In genomic region chr9:126482361-126483044, GRCh38 we compare ENCODE assay signal across 12 cellular contexts.
A peak's percentile ranks its signal among the peaks of the same experiment; 100 is the strongest.
DNase-seq lines count a peak whose midpoint lies in the region; ATAC-seq and TF ChIP-seq lines count a peak whose summit lies in the region.
"Had no signal": no experiment of that assay in that cellular context is flagged by ENCODE, and none has a peak within 500 bp of the region (broad histone marks: within the 10 kb centered on the region; RNA-seq: fewer than 3 reads in every experiment).

No MANE protein-coding gene starts in this region.

- H3K27me3 ChIP-seq in BLaER1 treated with 17β-estradiol and CSF1 and Interleukin-3, amounts not matched to agents 10 nM and 100 nM: peaks cover 0 to 5% (median 0%) of the 10 kb centered on the region in 11 experiments; a peak in 1 of 22 replicates
- H3K27me3 ChIP-seq in right cardiac atrium (ENCODE audit: control insufficient read depth, insufficient read depth) (no peaks in the 10 kb centered on the region), body of pancreas (no peaks in the 10 kb centered on the region)

- peaks cover 41 to 76% (median 60%) of the 10 kb centered on the region in 10 experiments for H3K4me1 ChIP-seq in BLaER1 treated with 17β-estradiol and CSF1 and Interleukin-3, amounts not matched to agents 10 nM and 100 nM
- H3K4me1 ChIP-seq in right cardiac atrium (ENCODE audit: control insufficient read depth, insufficient read depth, low read length) (no peaks in the 10 kb centered on the region), body of pancreas (no peaks in the 10 kb centered on the region)

- peaks cover 0 to 9% (median 2%) of the 10 kb centered on the region in 11 experiments; a peak in 5 of 22 replicates for H3K36me3 ChIP-seq in BLaER1 treated with 17β-estradiol and CSF1 and Interleukin-3, amounts not matched to agents 10 nM and 100 nM
- H3K36me3 ChIP-seq in body of pancreas (replicated peaks in 1 of 2; ENCODE audit: insufficient read depth in 1 of 2, low read depth in 2 of 2): no peaks in the 10 kb centered on the region

- no peak overlapping the region for H3K4me3 ChIP-seq in BLaER1 treated with 17β-estradiol and CSF1 and Interleukin-3, amounts not matched to agents 10 nM and 100 nM
- H3K4me3 ChIP-seq in astrocyte of the cerebellum (ENCODE audit: low read depth, low read length) (peak overlapping the region; percentile 7), right cardiac atrium (ENCODE audit: low read length) (no peak overlapping the region), body of pancreas (no peak overlapping the region)

- in situ Hi-C loops in astrocyte of the cerebellum (cut with HindIII; ENCODE audit: low sequenced_read_pairs): no loop called here

- no peak for TF ChIP-seq POLR2A in body of pancreas (IDR thresholded peaks at IDR 0.05)

- peak overlapping the region; percentile 59 to 96 (median 77); a peak in 19 of 22 replicates for H3K4me2 ChIP-seq in BLaER1 treated with 17β-estradiol and CSF1 and Interleukin-3, amounts not matched to agents 10 nM and 100 nM

- 61% methylated on average over 45 of the region's 45 CpGs for WGBS in right cardiac atrium
- WGBS in body of pancreas, 2 donors: 85 to 89% methylated on average over 32 to 44 of the region's 45 CpGs

- H3K27ac ChIP-seq in BLaER1 treated with 17β-estradiol and CSF1 and Interleukin-3, amounts not matched to agents 10 nM and 100 nM: peak overlapping the region in 9 of 11 experiments; percentile 1 to 85 (median 72); a peak in 12 of 22 replicates
- H3K27ac ChIP-seq in right cardiac atrium (ENCODE audit: low read length) (no peak overlapping the region), body of pancreas (no peak overlapping the region)

- ATAC-seq in right cardiac atrium: peak; percentile 80
- ATAC-seq in HG03469 (IDR thresholded peaks at IDR 0.05; ENCODE audit: unreplicated experiment): no peak
- no peak for ATAC-seq in body of pancreas
- ATAC-seq: activated T-helper 17 cell treated with anti-CD3 and anti-CD28 coated beads, Interleukin-2, amount 50 U/mL, for 72 hours had no signal

- peaks cover 3 to 10% (median 5%) of the 10 kb centered on the region in 11 experiments; a peak in 20 of 22 replicates for H3K9me3 ChIP-seq in BLaER1 treated with 17β-estradiol and CSF1 and Interleukin-3, amounts not matched to agents 10 nM and 100 nM (replicated peaks in 1 of 11)
- H3K9me3 ChIP-seq in right cardiac atrium (ENCODE audit: control insufficient read depth, low read length): no peaks in the 10 kb centered on the region
- no peaks in the 10 kb centered on the region for H3K9me3 ChIP-seq in body of pancreas

- TF ChIP-seq CTCF in astrocyte of the cerebellum (IDR thresholded peaks at IDR 0.05; ENCODE audit: low read depth, low read length, missing control alignments) (peak; percentile 29), body of pancreas (IDR thresholded peaks at IDR 0.05) (no peak)

- no peaks in the 10 kb centered on the region for H4K20me1 ChIP-seq in BLaER1 treated with 17β-estradiol and CSF1 and Interleukin-3, amounts not matched to agents 10 nM and 100 nM

- intact Hi-C loops in right cardiac atrium (cut with DNase I) (no loop called here), body of pancreas (cut with DNase I) (no loop called here)

- peak; percentile 83 for DNase-seq in astrocyte of the cerebellum (ENCODE audit: low read depth)
- DNase-seq in right cardiac atrium: peak; percentile 74 to 92 (median 91)
- peak; percentile 44 for DNase-seq in pons (ENCODE audit: low spot score)
- no peak for DNase-seq in NCI-H1105 (lab: John Stamatoyannopoulos, UW)
- DNase-seq in body of pancreas: no peak
- no peak for DNase-seq in NCI-H2196 treated with DMSO at 0.1 percent for 48 hours (lab: John Stamatoyannopoulos, UW; ENCODE audit: unreplicated experiment)
- DNase-seq: CD4-positive, alpha-beta T cell; HCEC 1CT; NCI-H345 had no signal

- H3K9ac ChIP-seq in BLaER1 treated with 17β-estradiol and CSF1 and Interleukin-3, amounts not matched to agents 10 nM and 100 nM: peak overlapping the region in 2 of 11 experiments; percentile 64 to 72; a peak in 4 of 22 replicates

Comparison
In these comparisons a context has a peak if more than half of its experiments do, and no peak if none do; other contexts are left out.
1. H3K27ac ChIP-seq: peak in BLaER1 treated with 17β-estradiol and CSF1 and Interleukin-3, amounts not matched to agents 10 nM and 100 nM (9 of 11); none in right cardiac atrium (single experiment) and body of pancreas (0 of 4).
2. DNase-seq: peak in astrocyte of the cerebellum (single experiment), right cardiac atrium (3 of 3) and pons (single experiment); none in NCI-H1105 (single experiment), body of pancreas (0 of 4) and NCI-H2196 treated with DMSO at 0.1 percent for 48 hours (single experiment).
3. ATAC-seq: peak in right cardiac atrium (2 of 2); none in HG03469 (single experiment) and body of pancreas (single experiment).